In genomic region chr12:41700940-41701339, GRCh38 we compare ENCODE assay signal across 31 cellular contexts.
"Had no signal": no experiment of that assay in that cellular context is flagged by ENCODE, and none has a peak within 500 bp of the region (broad histone marks: within the 10 kb centered on the region; RNA-seq: fewer than 3 reads in every experiment).

No MANE protein-coding gene starts in this region.

- H3K4me3 ChIP-seq: ascending aorta, breast epithelium, cardiac muscle cell, colonic mucosa, esophagus squamous epithelium, gastroesophageal sphincter had no signal

- H3K27ac ChIP-seq: ascending aorta, breast epithelium, cardiac muscle cell, colonic mucosa, epithelial cell of prostate, esophagus squamous epithelium, gastroesophageal sphincter had no signal

- ATAC-seq: activated CD4-positive, alpha-beta T cell treated with anti-CD3 and anti-CD28 coated beads for 36 hours; activated CD8-positive, alpha-beta memory T cell treated with anti-CD3 and anti-CD28 coated beads, Interleukin-2, amount 10 ng/mL, durations not matched to agents 7 days and 5 days; activated CD8-positive, alpha-beta T cell treated with anti-CD3 and anti-CD28 coated beads, Interleukin-2, amount 10 ng/mL, durations not matched to agents 7 days and 5 days; activated naive CD4-positive, alpha-beta T cell treated with anti-CD3 and anti-CD28 coated beads, Interleukin-2, amount 50 U/mL, for 72 hours; activated T-cell treated with anti-CD3 and anti-CD28 coated beads, Interleukin-2, amount 50 U/mL, for 72 hours; gastroesophageal sphincter had no signal

- H3K4me1 Mint-ChIP-seq: activated CD4-positive, alpha-beta T cell treated with anti-CD3 and anti-CD28 coated beads for 36 hours; activated CD4-positive, alpha-beta T cell treated with anti-CD3 and anti-CD28 coated beads, Interleukin-2, amount 10 ng/mL, durations not matched to agents 24 days and 14 days; activated CD8-positive, alpha-beta memory T cell treated with anti-CD3 and anti-CD28 coated beads, Interleukin-2, amount 10 ng/mL, durations not matched to agents 7 days and 5 days; activated naive CD4-positive, alpha-beta T cell treated with anti-CD3 and anti-CD28 coated beads, Interleukin-2, amount 10 ng/mL, durations not matched to agents 7 days and 5 days; activated naive CD8-positive, alpha-beta T cell treated with anti-CD3 and anti-CD28 coated beads, Interleukin-2, amount 10 ng/mL, durations not matched to agents 7 days and 5 days had no signal

- H3K27me3 Mint-ChIP-seq: activated CD4-positive, alpha-beta memory T cell treated with anti-CD3 and anti-CD28 coated beads for 36 hours; activated CD4-positive, alpha-beta T cell treated with anti-CD3 and anti-CD28 coated beads for 36 hours; activated CD4-positive, alpha-beta T cell treated with anti-CD3 and anti-CD28 coated beads, Interleukin-2, amount 10 ng/mL, durations not matched to agents 24 days and 14 days; activated CD8-positive, alpha-beta memory T cell treated with anti-CD3 and anti-CD28 coated beads, Interleukin-2, amount 10 ng/mL, durations not matched to agents 7 days and 5 days; activated naive CD4-positive, alpha-beta T cell treated with anti-CD3 and anti-CD28 coated beads, Interleukin-2, amount 10 ng/mL, durations not matched to agents 7 days and 5 days; activated naive CD8-positive, alpha-beta T cell treated with anti-CD3 and anti-CD28 coated beads, Interleukin-2, amount 10 ng/mL, durations not matched to agents 7 days and 5 days; activated T-cell treated with anti-CD3 and anti-CD28 coated beads, Interleukin-2, amount 50 U/mL, for 24 hours; brain had no signal

- H3K4me1 ChIP-seq: ascending aorta, breast epithelium, colonic mucosa, esophagus squamous epithelium, gastroesophageal sphincter had no signal

- H3K27me3 ChIP-seq: ascending aorta, breast epithelium, cardiac muscle cell, colonic mucosa, esophagus squamous epithelium, gastroesophageal sphincter had no signal

- DNase-seq: activated CD4-positive, alpha-beta memory T cell treated with anti-CD3 and anti-CD28 coated beads for 36 hours; activated CD4-positive, alpha-beta T cell treated with anti-CD3 and anti-CD28 coated beads for 36 hours; activated CD4-positive, alpha-beta T cell treated with anti-CD3 and anti-CD28 coated beads, Interleukin-2, amount 10 ng/mL, durations not matched to agents 24 days and 14 days; activated CD4-positive, CD25-positive, alpha-beta regulatory T cell; activated CD4-positive, CD25-positive, alpha-beta regulatory T cell treated with anti-CD3 and anti-CD28 coated beads, Interleukin-2, amount 50 U/mL, for 72 hours; activated CD8-positive, alpha-beta memory T cell treated with anti-CD3 and anti-CD28 coated beads, Interleukin-2, amount 10 ng/mL, durations not matched to agents 7 days and 5 days; activated CD8-positive, alpha-beta memory T cell treated with anti-CD3 and anti-CD28 coated beads, Interleukin-2, amount 50 U/mL, for 4 hours; activated CD8-positive, alpha-beta T cell treated with anti-CD3 and anti-CD28 coated beads, Interleukin-2, amount 10 ng/mL, durations not matched to agents 7 days and 5 days; activated gamma-delta T cell; activated naive CD4-positive, alpha-beta T cell; activated naive CD4-positive, alpha-beta T cell treated with anti-CD3 and anti-CD28 coated beads, Interleukin-2, amount 10 ng/mL, durations not matched to agents 7 days and 5 days; activated naive CD8-positive, alpha-beta T cell treated with anti-CD3 and anti-CD28 coated beads, Interleukin-2, amount 10 ng/mL, durations not matched to agents 7 days and 5 days; activated T-cell treated with anti-CD3 and anti-CD28 coated beads for 4 hours; activated T-cell treated with anti-CD3 and anti-CD28 coated beads, Interleukin-2, amount 50 U/mL, for 24 hours; activated T-cell treated with anti-CD3 and anti-CD28 coated beads, Interleukin-2, amount 50 U/mL, for 72 hours; central memory CD4-positive, alpha-beta T cell; cerebellar nuclear complex; colonic mucosa; effector CD8-positive, alpha-beta T cell; esophagus squamous epithelium; foreskin melanocyte; T-helper 2 cell had no signal

- H3K36me3 Mint-ChIP-seq: activated CD4-positive, alpha-beta memory T cell treated with anti-CD3 and anti-CD28 coated beads for 36 hours; activated CD8-positive, alpha-beta memory T cell treated with anti-CD3 and anti-CD28 coated beads, Interleukin-2, amount 10 ng/mL, durations not matched to agents 7 days and 5 days; activated naive CD4-positive, alpha-beta T cell treated with anti-CD3 and anti-CD28 coated beads, Interleukin-2, amount 10 ng/mL, durations not matched to agents 7 days and 5 days; activated naive CD4-positive, alpha-beta T cell treated with anti-CD3 and anti-CD28 coated beads, Interleukin-2, amount 50 U/mL, for 72 hours; activated naive CD8-positive, alpha-beta T cell treated with anti-CD3 and anti-CD28 coated beads, Interleukin-2, amount 10 ng/mL, durations not matched to agents 7 days and 5 days; brain had no signal

- H3K27ac Mint-ChIP-seq: activated CD4-positive, alpha-beta memory T cell treated with anti-CD3 and anti-CD28 coated beads for 36 hours; activated CD4-positive, alpha-beta T cell treated with anti-CD3 and anti-CD28 coated beads for 36 hours; activated CD4-positive, alpha-beta T cell treated with anti-CD3 and anti-CD28 coated beads, Interleukin-2, amount 10 ng/mL, durations not matched to agents 24 days and 14 days; activated CD8-positive, alpha-beta memory T cell treated with anti-CD3 and anti-CD28 coated beads, Interleukin-2, amount 10 ng/mL, durations not matched to agents 7 days and 5 days; activated CD8-positive, alpha-beta T cell treated with anti-CD3 and anti-CD28 coated beads, Interleukin-2, amount 10 ng/mL, durations not matched to agents 7 days and 5 days; activated naive CD4-positive, alpha-beta T cell treated with anti-CD3 and anti-CD28 coated beads, Interleukin-2, amount 10 ng/mL, durations not matched to agents 7 days and 5 days; activated naive CD4-positive, alpha-beta T cell treated with anti-CD3 and anti-CD28 coated beads, Interleukin-2, amount 50 U/mL, for 72 hours; activated naive CD8-positive, alpha-beta T cell treated with anti-CD3 and anti-CD28 coated beads, Interleukin-2, amount 10 ng/mL, durations not matched to agents 7 days and 5 days; activated T-cell treated with anti-CD3 and anti-CD28 coated beads, Interleukin-2, amount 50 U/mL, for 24 hours; activated T-cell treated with anti-CD3 and anti-CD28 coated beads, Interleukin-2, amount 50 U/mL, for 72 hours had no signal

- H3K9me3 Mint-ChIP-seq: activated CD4-positive, alpha-beta memory T cell treated with anti-CD3 and anti-CD28 coated beads for 36 hours; activated CD4-positive, alpha-beta T cell treated with anti-CD3 and anti-CD28 coated beads, Interleukin-2, amount 10 ng/mL, durations not matched to agents 24 days and 14 days; activated naive CD4-positive, alpha-beta T cell treated with anti-CD3 and anti-CD28 coated beads, Interleukin-2, amount 10 ng/mL, durations not matched to agents 7 days and 5 days; activated naive CD4-positive, alpha-beta T cell treated with anti-CD3 and anti-CD28 coated beads, Interleukin-2, amount 50 U/mL, for 72 hours; activated naive CD8-positive, alpha-beta T cell treated with anti-CD3 and anti-CD28 coated beads, Interleukin-2, amount 10 ng/mL, durations not matched to agents 7 days and 5 days; activated T-cell treated with anti-CD3 and anti-CD28 coated beads, Interleukin-2, amount 50 U/mL, for 24 hours; activated T-cell treated with anti-CD3 and anti-CD28 coated beads, Interleukin-2, amount 50 U/mL, for 72 hours; brain had no signal

- H3K4me3 Mint-ChIP-seq: activated CD4-positive, alpha-beta memory T cell treated with anti-CD3 and anti-CD28 coated beads for 36 hours; activated CD4-positive, alpha-beta T cell treated with anti-CD3 and anti-CD28 coated beads for 36 hours; activated CD4-positive, alpha-beta T cell treated with anti-CD3 and anti-CD28 coated beads, Interleukin-2, amount 10 ng/mL, durations not matched to agents 24 days and 14 days; activated CD8-positive, alpha-beta memory T cell treated with anti-CD3 and anti-CD28 coated beads, Interleukin-2, amount 10 ng/mL, durations not matched to agents 7 days and 5 days; activated CD8-positive, alpha-beta T cell treated with anti-CD3 and anti-CD28 coated beads, Interleukin-2, amount 10 ng/mL, durations not matched to agents 7 days and 5 days; activated naive CD4-positive, alpha-beta T cell treated with anti-CD3 and anti-CD28 coated beads, Interleukin-2, amount 10 ng/mL, durations not matched to agents 7 days and 5 days; activated naive CD8-positive, alpha-beta T cell treated with anti-CD3 and anti-CD28 coated beads, Interleukin-2, amount 10 ng/mL, durations not matched to agents 7 days and 5 days; activated T-cell treated with anti-CD3 and anti-CD28 coated beads, Interleukin-2, amount 50 U/mL, for 24 hours; activated T-cell treated with anti-CD3 and anti-CD28 coated beads, Interleukin-2, amount 50 U/mL, for 72 hours; brain had no signal

- H3K36me3 ChIP-seq: ascending aorta, breast epithelium, cardiac muscle cell, colonic mucosa, esophagus squamous epithelium, gastroesophageal sphincter had no signal

- H3K9me3 ChIP-seq: ascending aorta, breast epithelium, colonic mucosa, esophagus squamous epithelium, gastroesophageal sphincter had no signal

- FAIRE-seq: endometrium, endothelial cell of umbilical vein had no signal
